In genomic region chr22:24521791-24522245, GRCh38 we compare ENCODE assay signal across 8 cellular contexts. TPM values are rescaled to one million over a fixed set of nuclear protein-coding genes. Genes with fewer than 3 reads are reported as not detected.
DNase-seq lines count a peak whose midpoint lies in the region; ATAC-seq, FAIRE-seq and TF ChIP-seq lines count a peak whose summit lies in the region.

No MANE protein-coding gene starts in this region.

- H3F3A ChIP-seq in SU-DHL-6 (ENCODE audit: insufficient read depth): no peaks in the 10 kb centered on the region

- H3K27me3 ChIP-seq in A673 (replicated peaks; ENCODE audit: insufficient read depth, low read depth, low read length, poor library complexity) (no peaks in the 10 kb centered on the region), SU-DHL-6 (ENCODE audit: low read length) (no peaks in the 10 kb centered on the region), lung (ENCODE audit: control insufficient read depth, insufficient read depth) (no peaks in the 10 kb centered on the region), upper lobe of left lung (no peaks in the 10 kb centered on the region)

- TF ChIP-seq EP300 in upper lobe of left lung (IDR thresholded peaks at IDR 0.05): peak in 1 of 4 donors; percentile 38

- H3K36me3 ChIP-seq in A673 (ENCODE audit: insufficient read depth, low read length, poor library complexity, severe bottlenecking) (no peaks in the 10 kb centered on the region), SU-DHL-6 (ENCODE audit: low read length) (no peaks in the 10 kb centered on the region), lung (ENCODE audit: control insufficient read depth in 2 of 2, insufficient read depth in 2 of 2, low read length in 2 of 2) (no peaks in the 10 kb centered on the region), upper lobe of left lung (no peaks in the 10 kb centered on the region)

- BruUV-seq in A673 (replicated peaks; lab: Mats Ljungman, UMichigan): no TSS peak

- H3K4me3 ChIP-seq in A673 (ENCODE audit: low read depth, low read length, poor library complexity, severe bottlenecking) (no peak overlapping the region), SU-DHL-6 (ENCODE audit: insufficient read depth, low read length, poor library complexity, severe bottlenecking) (no peak overlapping the region), lung (no peak overlapping the region), upper lobe of left lung (no peak overlapping the region)

- no peaks in the 10 kb centered on the region for H3K9me2 ChIP-seq in SU-DHL-6 (replicated peaks; ENCODE audit: insufficient read depth, low read length)

- H3K9ac ChIP-seq in SU-DHL-6 (ENCODE audit: low read length): no peak overlapping the region

- H3K4me2 ChIP-seq in SU-DHL-6 (ENCODE audit: low read depth, low read length, poor library complexity, severe bottlenecking): no peak overlapping the region

- DNase-seq in A673 (ENCODE audit: low spot score) (peak; percentile 66), GM12891 (ENCODE audit: insufficient read length, low spot score) (no peak), NCI-H1436 treated with DMSO at 0.1 percent for 48 hours (lab: John Stamatoyannopoulos, UW) (peak; percentile 61), lung (ENCODE audit: low spot score) (peak; percentile 81), upper lobe of left lung (peak in 1 of 2 donors; percentile 89)
- peak; percentile 8 for DNase-seq in central memory CD4-positive, alpha-beta T cell

- FAIRE-seq in GM12891 (lab: Jason Lieb, UNC): peak; percentile 95

- TF ChIP-seq POLR2A in GM12891 (IDR thresholded peaks at IDR 0.05; ENCODE audit: low read depth, low read length): no peak
- no peak for TF ChIP-seq POLR2A in upper lobe of left lung (IDR thresholded peaks at IDR 0.05)

- H3K79me2 ChIP-seq in SU-DHL-6 (ENCODE audit: insufficient read depth, low read length): no peaks in the 10 kb centered on the region

- peak; percentile 88 for ATAC-seq in lung (ENCODE audit: insufficient read depth, low FRiP score)
- peak; percentile 63 to 92 for ATAC-seq in upper lobe of left lung (ENCODE audit: low FRiP score in 2 of 2)
- ATAC-seq in HG03095 (IDR thresholded peaks at IDR 0.05; ENCODE audit: unreplicated experiment): no peak

- CTCF ChIA-PET in A673 (lab: Charles Lee): interaction anchor here (0.6 to 1.3 kb wide), 2 partner anchors 100 to 183 kb away, joined by 3 to 5 read pairs; no protein-coding TSS in a partner anchor

- intact Hi-C loops in A673 (cut with micrococcal nuclease; ENCODE audit: unreplicated experiment): loop anchor here (1.0 kb wide), 1 partner anchor 99 kb away; no protein-coding TSS in a partner anchor

- H3K27ac ChIP-seq in A673 (ENCODE audit: low read depth, low read length, poor library complexity, severe bottlenecking): no peak overlapping the region
- H3K27ac ChIP-seq in SU-DHL-6 (ENCODE audit: low read depth, low read length): no peak overlapping the region
- no peak overlapping the region for H3K27ac ChIP-seq in lung (ENCODE audit: low read depth in 1 of 2, low read length in 1 of 2)
- H3K27ac ChIP-seq in upper lobe of left lung: peak overlapping the region in 1 of 4 donors; percentile 59

- H3K9me3 ChIP-seq in A673 (ENCODE audit: low read depth, low read length, poor library complexity, severe bottlenecking): no peaks in the 10 kb centered on the region
- no peaks in the 10 kb centered on the region for H3K9me3 ChIP-seq in SU-DHL-6 (ENCODE audit: insufficient read depth, low read length)
- H3K9me3 ChIP-seq in lung (ENCODE audit: control insufficient read depth in 2 of 2, insufficient read depth in 1 of 2, low read length in 1 of 2): no peaks in the 10 kb centered on the region
- H3K9me3 ChIP-seq in upper lobe of left lung: no peaks in the 10 kb centered on the region

- H2AFZ ChIP-seq in SU-DHL-6 (ENCODE audit: low read depth, low read length, severe bottlenecking): no peak overlapping the region

- TF ChIP-seq CTCF in A673 (conservative IDR thresholded peaks at IDR 0.05; ENCODE audit: low read depth, low read length): peak; percentile 69
- peak; percentile 51 for TF ChIP-seq CTCF in SU-DHL-6 (IDR thresholded peaks at IDR 0.05; ENCODE audit: insufficient read depth, low read length, poor library complexity, severe bottlenecking)
- TF ChIP-seq CTCF in lung (IDR thresholded peaks at IDR 0.05; ENCODE audit: control extremely low read depth, extremely low read depth): peak; percentile 42
- peak in 4 of 6 experiments; percentile 38 to 68 (median 66) for TF ChIP-seq CTCF in upper lobe of left lung (IDR thresholded peaks at IDR 0.05)

- H4K20me1 ChIP-seq in SU-DHL-6 (ENCODE audit: low read depth, low read length): no peaks in the 10 kb centered on the region

- POLR2A ChIA-PET in A673 (lab: Charles Lee; ENCODE audit: low non-redundant PET): no interaction called here

- 27 to 29% methylated on average over 8 of the region's 8 CpGs for WGBS in lung, 2 donors
- WGBS in upper lobe of left lung, 2 donors: 16 to 31% methylated on average over 7 to 8 of the region's 8 CpGs

- peaks cover 6% of the 10 kb centered on the region for H3K4me1 ChIP-seq in A673 (ENCODE audit: insufficient read depth, low read length, poor library complexity, severe bottlenecking)
- no peaks in the 10 kb centered on the region for H3K4me1 ChIP-seq in lung (ENCODE audit: control insufficient read depth in 2 of 2, insufficient read depth in 2 of 2, low read length in 2 of 2)
- H3K4me1 ChIP-seq in upper lobe of left lung: peaks cover 15 to 21% (median 19%) of the 10 kb centered on the region in 4 donors

TF ChIP-seq in GM12891, 5 proteins besides CTCF, POLR2A, EP300 and RAD21:
- TF ChIP-seq SPI1 (IDR thresholded peaks at IDR 0.05; ENCODE audit: low read depth, low read length) (no peak), POLR2AphosphoS5 (IDR thresholded peaks at IDR 0.05; ENCODE audit: low read depth, low read length) (no peak), PAX5 (IDR thresholded peaks at IDR 0.05; ENCODE audit: insufficient read depth, low read length, severe bottlenecking) (no peak), TAF1 (IDR thresholded peaks at IDR 0.05; ENCODE audit: low read depth, low read length) (no peak), POU2F2 (IDR thresholded peaks at IDR 0.05; ENCODE audit: low read depth, low read length) (no peak)

RNA-seq across cellular contexts. Expression of gene UPB1, which starts 26.7 kb away (rescaled TPM):
- total RNA-seq in A673 (2021): 0.11 and 0.35 TPM in 2 replicates
- polyA plus RNA-seq in GM12891 (2012; ENCODE audit: low read depth, missing spikeins): 7.6 TPM
- total RNA-seq in lung: 1 to 10 TPM; 2.1 to 4.0 TPM
- 1 to 10 TPM in 1 of 2 donors, under 1 TPM in 1; 0.87 to 4.5 TPM for polyA plus RNA-seq in lung
- 1 to 10 TPM in 5 of 6 donors, under 1 TPM in 1; 0.91 to 9.4 (median 1.4) TPM for total RNA-seq in upper lobe of left lung

RNA-seq across cellular contexts. Expression of gene GUCD1, which starts 33.1 kb away (rescaled TPM):
- total RNA-seq in A673 (2021) (70.5 and 75.3 TPM in 2 replicates), lung (100 to 1,000 TPM in 1 of 2 donors, 10 to 100 TPM in 1; 94.6 to 130 TPM), upper lobe of left lung (100 to 1,000 TPM in 5 of 6 donors, 10 to 100 TPM in 1; 77.5 to 231 (median 160) TPM)
- polyA plus RNA-seq in GM12891 (2012; ENCODE audit: low read depth, missing spikeins): 60.7 TPM
- polyA plus RNA-seq in lung: 100 to 1,000 TPM in 1 of 2 donors, 10 to 100 TPM in 1; 87.8 to 120 TPM

RNA-seq across cellular contexts. Expression of gene SNRPD3, which starts 34.0 kb away (rescaled TPM):
- total RNA-seq in A673 (2021) (216 and 220 TPM in 2 replicates), lung (100 to 1,000 TPM in 1 of 2 donors, 10 to 100 TPM in 1; 76.3 to 193 TPM), upper lobe of left lung (100 to 1,000 TPM in 1 of 6 donors, 10 to 100 TPM in 5; 66.8 to 119 (median 84.8) TPM)
- 167 TPM for polyA plus RNA-seq in GM12891 (2012; ENCODE audit: low read depth, missing spikeins)
- 100 to 1,000 TPM; 109 to 113 TPM for polyA plus RNA-seq in lung
